ENCODE assay signal across 23 cellular contexts in the genomic region with DNA sequence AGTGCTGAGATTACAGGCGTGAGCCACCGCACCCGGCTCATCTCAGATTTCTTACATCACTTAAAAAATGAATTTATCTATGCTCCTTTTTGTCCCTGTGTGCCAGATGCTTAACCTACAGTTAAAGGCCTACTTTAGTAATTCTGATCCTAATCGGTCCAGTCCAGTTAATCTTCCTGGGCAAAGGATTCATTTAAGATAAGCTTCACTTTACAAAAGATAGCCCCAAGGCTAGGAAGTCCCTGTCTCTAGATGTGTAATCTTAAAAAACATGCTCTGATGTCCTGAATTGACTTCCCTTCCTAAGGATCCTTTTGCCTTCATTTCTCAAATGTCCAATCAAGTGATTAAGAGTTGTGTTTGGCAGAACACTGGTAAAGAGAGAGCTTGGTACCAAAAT.
DNase-seq lines count a peak whose midpoint lies in the region; ATAC-seq, FAIRE-seq and TF ChIP-seq lines count a peak whose summit lies in the region.
"Had no signal": no experiment of that assay in that cellular context is flagged by ENCODE, and none has a peak within 500 bp of the region (broad histone marks: within the 10 kb centered on the region; RNA-seq: fewer than 3 reads in every experiment).

No MANE protein-coding gene starts in this region.

- H3K4me2 ChIP-seq in SK-N-SH (no peak overlapping the region), K562 (ENCODE audit: insufficient read depth, low read length) (no peak overlapping the region)
- H3K4me2 ChIP-seq: BLaER1 had no signal

- in situ Hi-C loops in K562 (cut with MboI): no loop called here

- peak in 1 of 2 experiments; percentile 85; a peak in 2 of 4 replicates for TF ChIP-seq EP300 in SK-N-SH (IDR thresholded peaks at IDR 0.05; ENCODE audit: borderline replicate concordance in 1 of 2, low read depth in 1 of 2, low read length in 1 of 2)
- no peak for TF ChIP-seq EP300 in K562 (IDR thresholded peaks at IDR 0.05; ENCODE audit: low read length)

- TF ChIP-seq RAD21 in SK-N-SH (IDR thresholded peaks at IDR 0.05; ENCODE audit: low read length) (no peak), K562 (CRISPR knock-in tag; conservative IDR thresholded peaks at IDR 0.05 in 1 of 2, IDR thresholded peaks at IDR 0.05 in 1 of 2) (no peak)

- H3K36me3 ChIP-seq in Caco-2 (ENCODE audit: control insufficient read depth, insufficient read depth, low read length) (no peaks in the 10 kb centered on the region; the same call in 1 of the 2 replicates), SK-N-SH (replicated peaks in 1 of 2; ENCODE audit: control insufficient read depth in 1 of 2, insufficient read depth in 2 of 2, low read length in 1 of 2) (peaks cover 4 to 22% of the 10 kb centered on the region in 2 experiments), K562 (ENCODE audit: control insufficient read depth, insufficient read depth, low read length) (peaks cover 60% of the 10 kb centered on the region)

- H3K4me1 ChIP-seq in Caco-2 (peaks cover under 1% of the 10 kb centered on the region; the same call in 1 of the 2 replicates), SK-N-SH (ENCODE audit: control insufficient read depth in 1 of 2, insufficient read depth in 2 of 2, low read depth in 1 of 2, low read length in 1 of 2) (peaks cover 5 to 30% of the 10 kb centered on the region in 2 experiments; a peak in 3 of 4 replicates), K562 (replicated peaks in 1 of 2; ENCODE audit: control insufficient read depth in 2 of 2, insufficient read depth in 2 of 2, low read length in 2 of 2) (no peaks in the 10 kb centered on the region)
- H3K4me1 ChIP-seq: BLaER1 had no signal

- no peak for FAIRE-seq in K562 (lab: Jason Lieb, UNC)
- FAIRE-seq: A204.1, D721Med, GM12891, GM18507, H1 had no signal

- 93% methylated on average over 4 of the region's 4 CpGs for WGBS in SK-N-SH (ENCODE audit: low lambda C conversion rate)
- 81% methylated on average over 4 of the region's 4 CpGs for WGBS in K562 (ENCODE audit: insufficient coverage, low coverage, missing lambda C conversion rate)

- DNase-seq in Caco-2 (no peak), SK-N-SH (peak; percentile 23), K562 (ENCODE audit: extremely low read depth in 1 of 4, low spot score in 3 of 4) (no peak), DMS79 (lab: John Stamatoyannopoulos, UW) (no peak), omental fat pad (ENCODE audit: low spot score) (no peak)
- DNase-seq: CD4-positive, CD25-positive, alpha-beta regulatory T cell; CD8-positive, alpha-beta T cell; DMS 273 treated with DMSO at 0.1 percent for 48 hours; DMS79 treated with DMSO at 0.1 percent for 48 hours; GF-D8; GM23248; H7; HCEC 1CT had no signal

- H3K4me3 Mint-ChIP-seq in Caco-2 (ENCODE audit: unreplicated experiment): no peak overlapping the region
- H3K4me3 Mint-ChIP-seq: B cell; CD4-positive, CD25-positive, alpha-beta regulatory T cell; CD8-positive, alpha-beta T cell had no signal

- peaks cover 6% of the 10 kb centered on the region for H3K4me1 Mint-ChIP-seq in Caco-2 (ENCODE audit: low read depth, unreplicated experiment)
- H3K4me1 Mint-ChIP-seq: B cell; CD4-positive, CD25-positive, alpha-beta regulatory T cell had no signal

- H3K27me3 ChIP-seq in Caco-2 (replicated peaks; ENCODE audit: control insufficient read depth, insufficient read depth, low read length) (no peaks in the 10 kb centered on the region), SK-N-SH (ENCODE audit: insufficient read depth) (no peaks in the 10 kb centered on the region), K562 (ENCODE audit: control insufficient read depth in 2 of 2, insufficient read depth in 2 of 2, low read length in 2 of 2) (no peaks in the 10 kb centered on the region)
- H3K27me3 ChIP-seq: BLaER1 had no signal

- TF ChIP-seq CTCF in Caco-2 (IDR thresholded peaks at IDR 0.05; ENCODE audit: insufficient read depth in 1 of 2, low read depth in 1 of 2, low read length in 1 of 2, severe bottlenecking in 1 of 2, unreplicated experiment in 1 of 2): no peak
- TF ChIP-seq CTCF in SK-N-SH (IDR thresholded peaks at IDR 0.05): no peak
- no peak for TF ChIP-seq CTCF in K562 (IDR thresholded peaks at IDR 0.05 in 2 of 3, conservative IDR thresholded peaks at IDR 0.05 in 1 of 3; ENCODE audit: insufficient read depth in 2 of 3, low read depth in 1 of 3, low read length in 3 of 3)
- no peak for TF ChIP-seq CTCF in omental fat pad (IDR thresholded peaks at IDR 0.05)

- H3F3A ChIP-seq in SK-N-SH (replicated peaks; ENCODE audit: insufficient read depth): no peaks in the 10 kb centered on the region

- peaks cover 69% of the 10 kb centered on the region for H3K36me3 Mint-ChIP-seq in Caco-2 (ENCODE audit: insufficient read depth, unreplicated experiment)
- H3K36me3 Mint-ChIP-seq: CD4-positive, CD25-positive, alpha-beta regulatory T cell; CD8-positive, alpha-beta T cell had no signal

- H3K9ac ChIP-seq in SK-N-SH: no peak overlapping the region
- H3K9ac ChIP-seq in K562 (ENCODE audit: insufficient read depth in 1 of 2, low read depth in 2 of 2, low read length in 2 of 2): no peak overlapping the region
- H3K9ac ChIP-seq: BLaER1, GM23248 had no signal

- H3K9me3 Mint-ChIP-seq in Caco-2 (ENCODE audit: unreplicated experiment): no peaks in the 10 kb centered on the region
- H3K9me3 Mint-ChIP-seq: CD8-positive, alpha-beta T cell had no signal

- no peaks in the 10 kb centered on the region for H4K20me1 ChIP-seq in SK-N-SH (ENCODE audit: insufficient read depth)
- H4K20me1 ChIP-seq in K562 (replicated peaks; ENCODE audit: control insufficient read depth, insufficient read depth, low read length): no peaks in the 10 kb centered on the region
- H4K20me1 ChIP-seq: BLaER1 had no signal

- no peak overlapping the region for H2AFZ ChIP-seq in SK-N-SH (ENCODE audit: low read depth)
- H2AFZ ChIP-seq in K562 (ENCODE audit: low read depth, low read length): no peak overlapping the region
- H2AFZ ChIP-seq: GM23248 had no signal

- H3K27ac ChIP-seq in SK-N-SH (ENCODE audit: low read depth in 2 of 2, low read length in 1 of 2) (peak overlapping the region in 1 of 2 experiments; percentile 7; a peak in 2 of 4 replicates), K562 (ENCODE audit: extremely low read depth, low read depth, low read length) (no peak overlapping the region)
- H3K27ac ChIP-seq: 22Rv1, BLaER1, C4-2B, GM23248 had no signal

- intact Hi-C loops in Caco-2 (cut with micrococcal nuclease; ENCODE audit: unreplicated experiment): no loop called here
- intact Hi-C loops in K562 (cut with micrococcal nuclease): no loop called here

- ATAC-seq in K562 (no peak), HG03432 (IDR thresholded peaks at IDR 0.05; ENCODE audit: unreplicated experiment) (no peak), omental fat pad (ENCODE audit: low FRiP score) (no peak)
- ATAC-seq: CD8-positive, alpha-beta T cell had no signal

- H3K9me3 ChIP-seq in Caco-2 (no peaks in the 10 kb centered on the region), SK-N-SH (no peaks in the 10 kb centered on the region), K562 (replicated peaks; ENCODE audit: control insufficient read depth, insufficient read depth, low read depth, low read length) (no peaks in the 10 kb centered on the region)
- H3K9me3 ChIP-seq: BLaER1 had no signal

- CTCF ChIA-PET in Caco-2 (lab: Charles Lee): no interaction called here
- CTCF ChIA-PET in SK-N-SH (lab: Yijun Ruan, JAX): interaction anchor here (1.1 kb wide), 1 partner anchor 34 kb away, joined by 5 read pairs; no protein-coding TSS in a partner anchor
- CTCF ChIA-PET in K562 (lab: Yijun Ruan, JAX; ENCODE audit: low intra/inter-chr PET ratio): no interaction called here

- no peak for TF ChIP-seq POLR2A in K562 (conservative IDR thresholded peaks at IDR 0.05)

- POLR2A ChIA-PET in Caco-2 (lab: Charles Lee): no interaction called here
- POLR2A ChIA-PET in SK-N-SH (lab: Yijun Ruan, JAX): interaction anchor here (1.1 kb wide), 1 partner anchor 23 kb away, joined by 3 read pairs; no protein-coding TSS in a partner anchor
- POLR2A ChIA-PET in K562 (lab: Yijun Ruan, JAX): no interaction called here

- no peaks in the 10 kb centered on the region for H3K79me2 ChIP-seq in SK-N-SH (ENCODE audit: insufficient read depth)
- no peaks in the 10 kb centered on the region for H3K79me2 ChIP-seq in K562 (ENCODE audit: control insufficient read depth, insufficient read depth, low read length)

- H3K4me3 ChIP-seq in Caco-2 (ENCODE audit: low read depth, low read length) (no peak overlapping the region), SK-N-SH (ENCODE audit: low read depth in 2 of 2, low read length in 1 of 2) (no peak overlapping the region), K562 (no peak overlapping the region)
- H3K4me3 ChIP-seq: BLaER1, GM23248 had no signal

- H3K9me2 ChIP-seq in SK-N-SH: no peaks in the 10 kb centered on the region

- BruUV-seq in Caco-2 (replicated peaks; lab: Mats Ljungman, UMichigan) (no TSS peak), K562 (replicated peaks; lab: Mats Ljungman, UMichigan) (no TSS peak)

- H3K9me1 ChIP-seq in K562 (ENCODE audit: control insufficient read depth, insufficient read depth, low read length): no peaks in the 10 kb centered on the region

- H3K27me3 Mint-ChIP-seq in Caco-2 (ENCODE audit: insufficient read depth, unreplicated experiment): no peaks in the 10 kb centered on the region
- H3K27me3 Mint-ChIP-seq: B cell had no signal

- H3K27ac Mint-ChIP-seq in Caco-2 (ENCODE audit: unreplicated experiment): peak overlapping the region; percentile 61
- H3K27ac Mint-ChIP-seq: B cell; CD4-positive, CD25-positive, alpha-beta regulatory T cell; CD8-positive, alpha-beta T cell had no signal

TF ChIP-seq in SK-N-SH, 30 proteins besides CTCF, POLR2A, EP300 and RAD21:
- TF ChIP-seq TAF1 (IDR thresholded peaks at IDR 0.05; ENCODE audit: borderline replicate concordance, low read depth, low read length) (no peak), GATA2 (CRISPR knock-in tag; IDR thresholded peaks at IDR 0.05) (peak; percentile 63)

TF ChIP-seq in K562, 482 proteins besides CTCF, POLR2A, EP300 and RAD21 (continues in another document):
- TF ChIP-seq CBFA2T3 (IDR thresholded peaks at IDR 0.05) (0 out of 2 replicates have a peak, but pooled peaks have one; percentile 26), NONO (IDR thresholded peaks at IDR 0.05; ENCODE audit: low read depth in 2 of 2, low read length in 1 of 2) (no peak), HNRNPUL1 (IDR thresholded peaks at IDR 0.05; ENCODE audit: low read length) (no peak), ZNF76 (CRISPR knock-in tag; IDR thresholded peaks at IDR 0.05; ENCODE audit: borderline replicate concordance) (no peak)
